Comparison of ENCODE assay signal across 8 cellular contexts in genomic region chr14:49865431-49865859, GRCh38. TPM values are rescaled to one million over a fixed set of nuclear protein-coding genes. Genes with fewer than 3 reads are reported as not detected.
DNase-seq lines count a peak whose midpoint lies in the region; ATAC-seq lines count a peak whose summit lies in the region.

No MANE protein-coding gene starts in this region.

- DNase-seq in G401 (ENCODE audit: low spot score) (peak; percentile 78), NCI-H1417 (lab: John Stamatoyannopoulos, UW) (peak; percentile 62 to 84 (median 81)), T1000 (lab: John Stamatoyannopoulos, UW) (peak; percentile 41), astrocyte of the hippocampus (ENCODE audit: low read depth, low spot score) (peak; percentile 86), islet precursor cell (peak; percentile 84)
- DNase-seq in stimulated activated CD4-positive, alpha-beta T cell treated with anti-CD3 and anti-CD28 coated beads, Interleukin-1b, Interleukin-23, amount 100 ng/mL, for 4 hours (ENCODE audit: low read depth in 2 of 2), result peak; percentile 77 to 83

- in situ Hi-C loops in G401 (cut with HindIII; ENCODE audit: low sequenced_read_pairs), result loop anchor here (25.0 kb wide), 1 partner anchor 272 kb away; no protein-coding TSS in a partner anchor

- ATAC-seq in HG03139 (IDR thresholded peaks at IDR 0.05; ENCODE audit: unreplicated experiment), result no peak
- ATAC-seq in GM21390 (IDR thresholded peaks at IDR 0.05; ENCODE audit: unreplicated experiment), result no peak

RNA-seq across cellular contexts. Expression of gene NEMF, which starts 12.9 kb away (rescaled TPM):
- 31.1 and 61.2 TPM in 2 replicates for total RNA-seq in G401 (2014; rRNA removed; shearing (Covaris generic))

RNA-seq across cellular contexts. Expression of gene ARF6, which starts 27.4 kb away (rescaled TPM):
- 40.2 and 48.0 TPM in 2 replicates for total RNA-seq in G401 (2014; rRNA removed; shearing (Covaris generic))
